Comparison of ENCODE assay signal across 12 cellular contexts in the genomic region with DNA sequence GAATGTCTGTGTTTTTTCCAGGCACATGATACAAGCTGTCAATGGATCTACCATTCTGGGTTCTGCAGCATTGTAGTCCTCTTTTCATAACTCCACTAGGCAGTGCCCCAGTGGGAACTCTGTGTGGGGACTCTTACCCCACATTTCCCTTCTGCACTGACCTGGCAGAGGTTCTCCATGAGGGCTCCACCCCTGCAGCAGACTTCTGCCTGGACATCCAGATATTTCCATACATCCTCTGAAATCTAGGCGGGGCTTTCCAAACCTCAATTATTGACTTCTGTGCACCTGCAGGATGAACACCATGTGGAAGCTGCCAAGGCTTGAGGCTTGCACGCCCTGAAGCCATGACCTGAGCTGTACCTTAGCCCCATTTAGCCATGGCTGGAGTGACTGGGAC. TPM values are rescaled to one million over a fixed set of nuclear protein-coding genes. Genes with fewer than 3 reads are reported as not detected.
"Had no signal": no experiment of that assay in that cellular context is flagged by ENCODE, and none has a peak within 500 bp of the region (broad histone marks: within the 10 kb centered on the region; RNA-seq: fewer than 3 reads in every experiment).

No MANE protein-coding gene starts in this region.

- DNase-seq: GM23248, GOT3, H7, IMR-90, Karpas-422, KBM-7 had no signal

- H3K4me1 ChIP-seq: HAP-1 had no signal

- ATAC-seq: HCT116 had no signal

- H2AFZ ChIP-seq: GM23248 had no signal

- H3K9ac ChIP-seq: GM23248, KMS-11 had no signal

- H3K27ac ChIP-seq: GM23248, HL-60, KMS-11 had no signal

- H3K4me2 ChIP-seq: KMS-11 had no signal

- H3K4me3 ChIP-seq: GM23248, HAP-1 had no signal

- H3K36me3 ChIP-seq: HAP-1 had no signal

- H3K9me3 ChIP-seq: HAP-1 had no signal

RNA-seq across cellular contexts. Expression of a gene that starts 56.0 kb away (rescaled TPM):
- total RNA-seq: GM23248, H4, H7, HT1080, IMR-90 had no signal
- polyA plus RNA-seq: GM23248, IMR-90 had no signal
